ENCODE assay signal across 16 cellular contexts in the genomic region with DNA sequence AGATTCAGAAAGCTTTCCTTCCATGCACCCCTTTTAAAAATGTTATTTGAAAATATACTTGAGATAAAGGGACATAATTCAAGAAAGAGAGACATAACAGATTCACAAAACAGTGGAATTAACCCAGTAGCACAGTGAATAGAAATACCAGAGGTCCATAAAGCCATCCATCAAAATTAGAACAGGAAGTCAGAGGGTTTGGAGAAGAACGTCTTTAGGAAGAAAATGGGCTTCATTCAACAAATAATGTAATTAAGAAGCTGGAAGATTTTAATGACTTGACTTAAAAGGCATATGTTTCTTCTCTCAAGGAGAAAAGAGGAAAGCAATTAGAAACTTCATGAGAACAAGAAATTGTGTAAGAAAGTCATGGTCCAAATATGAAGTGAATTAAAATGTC. TPM values are rescaled to one million over a fixed set of nuclear protein-coding genes. Genes with fewer than 3 reads are reported as not detected.
"Had no signal": no experiment of that assay in that cellular context is flagged by ENCODE, and none has a peak within 500 bp of the region (broad histone marks: within the 10 kb centered on the region; RNA-seq: fewer than 3 reads in every experiment).

No MANE protein-coding gene starts in this region.

- H3K36me3 ChIP-seq: heart left ventricle, neutrophil, sigmoid colon had no signal

- H3K4me3 ChIP-seq: coronary artery, dorsolateral prefrontal cortex, heart left ventricle, sigmoid colon, skin epidermis had no signal

- H3K27me3 ChIP-seq: dorsolateral prefrontal cortex, heart left ventricle, sigmoid colon had no signal

- H3K9me3 ChIP-seq: heart left ventricle, neutrophil, sigmoid colon had no signal

- DNase-seq: effector CD8-positive, alpha-beta T cell; heart left ventricle; hippocampal formation; left colon; mammary epithelial cell; naive thymus-derived CD4-positive, alpha-beta T cell; sigmoid colon; stimulated activated naive CD4-positive, alpha-beta T cell treated with Interleukin-2 at 50 U/mL for 16 hours; trophoblast cell had no signal

- H3K4me1 ChIP-seq: sigmoid colon had no signal

- H3K27ac ChIP-seq: coronary artery, dorsolateral prefrontal cortex, heart left ventricle, neutrophil, sigmoid colon, skin epidermis had no signal

RNA-seq across cellular contexts. Expression of a gene that starts 8.0 kb away (rescaled TPM):
- total RNA-seq: esophagus mucosa; kidney epithelial cell; mammary epithelial cell; mononuclear cell; naive thymus-derived CD4-positive, alpha-beta T cell; sigmoid colon had no signal

RNA-seq across cellular contexts. Expression of a gene that starts 33.2 kb away (rescaled TPM):
- total RNA-seq: mononuclear cell; naive thymus-derived CD4-positive, alpha-beta T cell had no signal
